Comparison of ENCODE assay signal across 8 cellular contexts in the genomic region with DNA sequence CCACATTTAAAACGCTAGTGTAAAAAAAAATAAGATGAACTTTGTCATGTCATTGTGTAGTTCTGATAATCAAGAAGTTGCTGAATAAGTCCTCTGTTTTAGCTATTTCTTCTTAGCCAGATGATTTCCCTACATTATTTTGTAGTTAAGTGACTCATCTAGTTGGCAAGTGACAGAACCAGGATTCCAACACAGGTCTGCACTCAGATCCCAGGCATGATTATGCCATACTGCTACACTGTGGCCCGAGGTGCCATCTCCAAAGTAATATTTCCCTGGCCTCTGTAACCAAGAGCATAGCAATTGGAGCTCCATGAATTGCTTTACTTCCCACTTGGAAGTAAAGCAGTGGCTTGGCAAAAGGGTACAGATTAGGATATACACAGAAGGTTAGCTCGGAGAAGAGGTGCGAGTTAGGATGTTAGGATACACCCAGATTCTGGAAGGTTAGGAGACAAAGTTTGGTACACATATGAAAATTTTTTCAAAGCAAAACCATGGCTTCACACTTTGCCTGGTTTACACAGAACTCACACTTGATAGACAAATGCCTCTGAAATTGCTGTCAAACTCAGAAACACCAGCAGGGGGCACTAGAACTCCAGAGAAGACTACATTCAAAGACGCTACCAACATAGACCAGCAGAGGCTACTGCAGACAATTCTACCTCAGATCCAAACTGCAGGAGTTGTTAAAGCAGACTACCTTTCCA. TPM values are rescaled to one million over a fixed set of nuclear protein-coding genes. Genes with fewer than 3 reads are reported as not detected.
A peak's percentile ranks its signal among the peaks of the same experiment; 100 is the strongest.
DNase-seq lines count a peak whose midpoint lies in the region; ATAC-seq and TF ChIP-seq lines count a peak whose summit lies in the region.

No MANE protein-coding gene starts in this region.

- peaks cover 0 to 3% of the 10 kb centered on the region in 2 donors for H3K27me3 Mint-ChIP-seq in CD4-positive, alpha-beta memory T cell
- H3K27me3 Mint-ChIP-seq in activated CD8-positive, alpha-beta T cell treated with anti-CD3 and anti-CD28 coated beads, Interleukin-2, amount 10 ng/mL, durations not matched to agents 7 days and 5 days (ENCODE audit: low read depth): no peaks in the 10 kb centered on the region
- H3K27me3 Mint-ChIP-seq in endodermal cell (ENCODE audit: insufficient read depth): no peaks in the 10 kb centered on the region
- H3K27me3 Mint-ChIP-seq in stimulated activated naive CD8-positive, alpha-beta T cell treated with anti-CD3 and anti-CD28 coated beads, Interleukin-15, amount 100 ng/mL, for 72 hours: peaks cover 7% of the 10 kb centered on the region

- no peaks in the 10 kb centered on the region for H3K9me3 Mint-ChIP-seq in CD4-positive, alpha-beta memory T cell
- no peaks in the 10 kb centered on the region for H3K9me3 Mint-ChIP-seq in activated CD8-positive, alpha-beta T cell treated with anti-CD3 and anti-CD28 coated beads, Interleukin-2, amount 10 ng/mL, durations not matched to agents 7 days and 5 days (ENCODE audit: insufficient read depth)
- H3K9me3 Mint-ChIP-seq in endodermal cell: peaks cover 15% of the 10 kb centered on the region
- H3K9me3 Mint-ChIP-seq in stimulated activated naive CD8-positive, alpha-beta T cell treated with anti-CD3 and anti-CD28 coated beads, Interleukin-15, amount 100 ng/mL, for 72 hours: no peaks in the 10 kb centered on the region

- no peak overlapping the region for H3K4me3 ChIP-seq in CD4-positive, alpha-beta memory T cell (ENCODE audit: low read length in 2 of 2)
- H3K4me3 ChIP-seq in endodermal cell (ENCODE audit: low read length) (no peak overlapping the region), mucosa of descending colon (no peak overlapping the region)

- intact Hi-C loops in CD4-positive, alpha-beta memory T cell (cut with micrococcal nuclease): loop anchor here (1.0 to 5.0 kb wide), 2 partner anchors 83 to 522 kb away; no protein-coding TSS in a partner anchor
- intact Hi-C loops in mucosa of descending colon (cut with DNase I, micrococcal nuclease): loop anchor here (2.0 to 5.0 kb wide), 2 partner anchors 82 to 83 kb away; no protein-coding TSS in a partner anchor

- H3K9ac ChIP-seq in endodermal cell (ENCODE audit: extremely low read depth, low read length, poor library complexity, severe bottlenecking): no peak overlapping the region

- TF ChIP-seq CTCF in endodermal cell (conservative IDR thresholded peaks at IDR 0.05) (peak; percentile 96), mucosa of descending colon (IDR thresholded peaks at IDR 0.05) (peak; percentile 57)

- CTCF ChIA-PET in CD4-positive, alpha-beta memory T cell (lab: Charles Lee; ENCODE audit: partially characterized antibody): interaction anchor here (0.9 to 6.3 kb wide), 6 partner anchors 11 to 603 kb away, joined by 3 to 54 read pairs (median 9); no protein-coding TSS in a partner anchor
- CTCF ChIA-PET in activated CD8-positive, alpha-beta T cell treated with anti-CD3 and anti-CD28 coated beads, Interleukin-2, amount 10 ng/mL, durations not matched to agents 7 days and 5 days (lab: Charles Lee): interaction anchor here (1.1 to 3.7 kb wide), 4 partner anchors 10 to 89 kb away, joined by 3 to 27 read pairs (median 6); no protein-coding TSS in a partner anchor

- 4% methylated on average over 4 of the region's 5 CpGs; no CpG with 5 or more reads in 1 of the 2 experiments for WGBS in endodermal cell (ENCODE audit: insufficient coverage in 1 of 2, insufficient read length in 1 of 2), 2 experiments

- no peaks in the 10 kb centered on the region for H3K27me3 ChIP-seq in CD4-positive, alpha-beta memory T cell (ENCODE audit: insufficient read depth, low read length)
- H3K27me3 ChIP-seq in endodermal cell (ENCODE audit: control insufficient read depth, insufficient read depth, low read length, poor library complexity, severe bottlenecking): no peaks in the 10 kb centered on the region

- peaks cover 0 to 2% (median 0%) of the 10 kb centered on the region in 4 donors for H3K4me1 Mint-ChIP-seq in CD4-positive, alpha-beta memory T cell
- H3K4me1 Mint-ChIP-seq in activated CD8-positive, alpha-beta T cell treated with anti-CD3 and anti-CD28 coated beads, Interleukin-2, amount 10 ng/mL, durations not matched to agents 7 days and 5 days (ENCODE audit: low read depth): peaks cover 11% of the 10 kb centered on the region
- peaks cover 8% of the 10 kb centered on the region for H3K4me1 Mint-ChIP-seq in endodermal cell
- H3K4me1 Mint-ChIP-seq in stimulated activated naive CD8-positive, alpha-beta T cell treated with anti-CD3 and anti-CD28 coated beads, Interleukin-15, amount 100 ng/mL, for 72 hours: peaks cover 16% of the 10 kb centered on the region

- POLR2A ChIA-PET in CD4-positive, alpha-beta memory T cell (lab: Charles Lee; ENCODE audit: partially characterized antibody): no interaction called here
- POLR2A ChIA-PET in activated CD8-positive, alpha-beta T cell treated with anti-CD3 and anti-CD28 coated beads, Interleukin-2, amount 10 ng/mL, durations not matched to agents 7 days and 5 days (lab: Charles Lee): no interaction called here

- no peak overlapping the region for H3K27ac Mint-ChIP-seq in CD4-positive, alpha-beta memory T cell
- H3K27ac Mint-ChIP-seq in activated CD8-positive, alpha-beta T cell treated with anti-CD3 and anti-CD28 coated beads, Interleukin-2, amount 10 ng/mL, durations not matched to agents 7 days and 5 days: no peak overlapping the region
- H3K27ac Mint-ChIP-seq in endodermal cell: no peak overlapping the region
- no peak overlapping the region for H3K27ac Mint-ChIP-seq in stimulated activated naive CD8-positive, alpha-beta T cell treated with anti-CD3 and anti-CD28 coated beads, Interleukin-15, amount 100 ng/mL, for 72 hours

- peak; percentile 63 for ATAC-seq in GM19452 (IDR thresholded peaks at IDR 0.05; ENCODE audit: unreplicated experiment)
- peak; percentile 43 for ATAC-seq in HG03575 (IDR thresholded peaks at IDR 0.05; ENCODE audit: extremely low read depth, insufficient number of reproducible peaks, low FRiP score, unreplicated experiment)
- peak; percentile 61 for ATAC-seq in activated CD8-positive, alpha-beta T cell treated with anti-CD3 and anti-CD28 coated beads, Interleukin-2, amount 10 ng/mL, durations not matched to agents 7 days and 5 days
- ATAC-seq in mucosa of descending colon: peak; percentile 97
- peak; percentile 83 for ATAC-seq in stimulated activated naive CD8-positive, alpha-beta T cell treated with anti-CD3 and anti-CD28 coated beads, Interleukin-15, amount 100 ng/mL, for 72 hours

- no peak overlapping the region for H3K27ac ChIP-seq in CD4-positive, alpha-beta memory T cell (ENCODE audit: low read depth, low read length)
- no peak overlapping the region for H3K27ac ChIP-seq in endodermal cell (ENCODE audit: low read depth, low read length)

- H3K9me3 ChIP-seq in CD4-positive, alpha-beta memory T cell (ENCODE audit: control insufficient read depth in 1 of 2, low read length in 2 of 2): no peaks in the 10 kb centered on the region
- H3K9me3 ChIP-seq in endodermal cell (ENCODE audit: control insufficient read depth, low read length): no peaks in the 10 kb centered on the region
- H3K9me3 ChIP-seq in mucosa of descending colon: no peaks in the 10 kb centered on the region

- H3K36me3 Mint-ChIP-seq in CD4-positive, alpha-beta memory T cell: no peaks in the 10 kb centered on the region
- H3K36me3 Mint-ChIP-seq in activated CD8-positive, alpha-beta T cell treated with anti-CD3 and anti-CD28 coated beads, Interleukin-2, amount 10 ng/mL, durations not matched to agents 7 days and 5 days (ENCODE audit: low read depth): no peaks in the 10 kb centered on the region
- H3K36me3 Mint-ChIP-seq in endodermal cell (ENCODE audit: low read depth): no peaks in the 10 kb centered on the region

- no peaks in the 10 kb centered on the region for H3K36me3 ChIP-seq in CD4-positive, alpha-beta memory T cell (ENCODE audit: insufficient read depth, low read length)
- H3K36me3 ChIP-seq in endodermal cell (ENCODE audit: control insufficient read depth, insufficient read depth, low read length) (no peaks in the 10 kb centered on the region), mucosa of descending colon (ENCODE audit: low read depth) (no peaks in the 10 kb centered on the region)

- H3K4me3 Mint-ChIP-seq in CD4-positive, alpha-beta memory T cell: no peak overlapping the region
- H3K4me3 Mint-ChIP-seq in activated CD8-positive, alpha-beta T cell treated with anti-CD3 and anti-CD28 coated beads, Interleukin-2, amount 10 ng/mL, durations not matched to agents 7 days and 5 days: no peak overlapping the region
- no peak overlapping the region for H3K4me3 Mint-ChIP-seq in endodermal cell
- no peak overlapping the region for H3K4me3 Mint-ChIP-seq in stimulated activated naive CD8-positive, alpha-beta T cell treated with anti-CD3 and anti-CD28 coated beads, Interleukin-15, amount 100 ng/mL, for 72 hours

- DNase-seq in CD4-positive, alpha-beta memory T cell: peak; percentile 43 to 68 (median 66)
- peak; percentile 83 for DNase-seq in NCI-H82 treated with DMSO at 0.1 percent for 48 hours (lab: John Stamatoyannopoulos, UW; ENCODE audit: unreplicated experiment)
- peak; percentile 74 for DNase-seq in activated CD8-positive, alpha-beta T cell treated with anti-CD3 and anti-CD28 coated beads, Interleukin-2, amount 10 ng/mL, durations not matched to agents 7 days and 5 days
- peak; percentile 88 for DNase-seq in endodermal cell
- peak in 1 of 3 donors; percentile 85 for DNase-seq in mucosa of descending colon
- DNase-seq in stimulated activated naive CD8-positive, alpha-beta T cell treated with anti-CD3 and anti-CD28 coated beads, Interleukin-15, amount 100 ng/mL, for 72 hours: peak; percentile 58 to 63

- no peaks in the 10 kb centered on the region for H3K4me1 ChIP-seq in CD4-positive, alpha-beta memory T cell (ENCODE audit: insufficient read depth, low read length)
- no peaks in the 10 kb centered on the region for H3K4me1 ChIP-seq in endodermal cell (ENCODE audit: control insufficient read depth, insufficient read depth, low read length)
- no peaks in the 10 kb centered on the region for H3K4me1 ChIP-seq in mucosa of descending colon (ENCODE audit: low read depth)

RNA-seq across cellular contexts. Expression of gene SRPX2, which starts 41.4 kb away (rescaled TPM):
- total RNA-seq in CD4-positive, alpha-beta memory T cell: not detected
- not detected for polyA plus RNA-seq in CD4-positive, alpha-beta memory T cell
- total RNA-seq in activated CD8-positive, alpha-beta T cell treated with anti-CD3 and anti-CD28 coated beads, Interleukin-2, amount 10 ng/mL, durations not matched to agents 7 days and 5 days: not detected
- total RNA-seq in endodermal cell (under 1 TPM in 1 of 2 donors, not detected in 1; 0.44 TPM), mucosa of descending colon (10 to 100 TPM in 2 of 3 donors, 1 to 10 TPM in 1; 3.3 to 17.6 (median 13.9) TPM)
- 0.61 TPM for polyA plus RNA-seq in endodermal cell (2013, experiment 1 of 2)
- polyA plus RNA-seq in endodermal cell (2013, experiment 2 of 2): 1.2 TPM

RNA-seq across cellular contexts. Expression of gene SYTL4, which starts 46.5 kb away (rescaled TPM):
- not detected for total RNA-seq in CD4-positive, alpha-beta memory T cell
- polyA plus RNA-seq in CD4-positive, alpha-beta memory T cell: not detected
- not detected for total RNA-seq in activated CD8-positive, alpha-beta T cell treated with anti-CD3 and anti-CD28 coated beads, Interleukin-2, amount 10 ng/mL, durations not matched to agents 7 days and 5 days
- total RNA-seq in endodermal cell: under 1 TPM in 1 of 2 donors, not detected in 1; 0.24 TPM
- polyA plus RNA-seq in endodermal cell (2013, experiment 1 of 2): 2.3 TPM
- 2.0 TPM for polyA plus RNA-seq in endodermal cell (2013, experiment 2 of 2)
- 10 to 100 TPM; 35.7 to 47.1 (median 44.3) TPM for total RNA-seq in mucosa of descending colon

RNA-seq across cellular contexts. Expression of gene TSPAN6, which starts 48.8 kb away (rescaled TPM):
- total RNA-seq in CD4-positive, alpha-beta memory T cell: 1 to 10 TPM in 1 of 2 experiments, under 1 TPM in 1; 0.93 to 1.2 TPM
- polyA plus RNA-seq in CD4-positive, alpha-beta memory T cell: 1 to 10 TPM; 3.9 to 4.1 TPM
- not detected for total RNA-seq in activated CD8-positive, alpha-beta T cell treated with anti-CD3 and anti-CD28 coated beads, Interleukin-2, amount 10 ng/mL, durations not matched to agents 7 days and 5 days
- 10 to 100 TPM; 60.4 to 77.7 TPM for total RNA-seq in endodermal cell
- 99.6 TPM for polyA plus RNA-seq in endodermal cell (2013, experiment 1 of 2)
- 90.0 TPM for polyA plus RNA-seq in endodermal cell (2013, experiment 2 of 2)
- 100 to 1,000 TPM in 2 of 3 donors, 10 to 100 TPM in 1; 63.0 to 132 (median 111) TPM for total RNA-seq in mucosa of descending colon

Comparison
In these comparisons a context has a peak if more than half of its experiments do, and no peak if none do; other contexts are left out.
1. ATAC-seq: peak in every context shown above with its lines; median percentile 97 in mucosa of descending colon; 83 in stimulated activated naive CD8-positive, alpha-beta T cell treated with anti-CD3 and anti-CD28 coated beads, Interleukin-15, amount 100 ng/mL, for 72 hours; 63 in GM19452; 61 in activated CD8-positive, alpha-beta T cell treated with anti-CD3 and anti-CD28 coated beads, Interleukin-2, amount 10 ng/mL, durations not matched to agents 7 days and 5 days; 43 in HG03575.
2. RNA of gene SYTL4, which starts 46.5 kb away (total RNA-seq): 35.7 to 47.1 TPM in mucosa of descending colon; 0.24 TPM in endodermal cell, not detected in CD4-positive, alpha-beta memory T cell and not detected in activated CD8-positive, alpha-beta T cell treated with anti-CD3 and anti-CD28 coated beads, Interleukin-2, amount 10 ng/mL, durations not matched to agents 7 days and 5 days; every median in the first group is over 10 times any median in the second.
3. RNA of gene TSPAN6, which starts 48.8 kb away (total RNA-seq): 63.0 to 132 TPM in mucosa of descending colon and 60.4 to 77.7 TPM in endodermal cell; 0.93 to 1.2 TPM in CD4-positive, alpha-beta memory T cell and not detected in activated CD8-positive, alpha-beta T cell treated with anti-CD3 and anti-CD28 coated beads, Interleukin-2, amount 10 ng/mL, durations not matched to agents 7 days and 5 days; every median in the first group is over 10 times any median in the second.